8 cellular contexts compared by ENCODE assay signal in the genomic region with DNA sequence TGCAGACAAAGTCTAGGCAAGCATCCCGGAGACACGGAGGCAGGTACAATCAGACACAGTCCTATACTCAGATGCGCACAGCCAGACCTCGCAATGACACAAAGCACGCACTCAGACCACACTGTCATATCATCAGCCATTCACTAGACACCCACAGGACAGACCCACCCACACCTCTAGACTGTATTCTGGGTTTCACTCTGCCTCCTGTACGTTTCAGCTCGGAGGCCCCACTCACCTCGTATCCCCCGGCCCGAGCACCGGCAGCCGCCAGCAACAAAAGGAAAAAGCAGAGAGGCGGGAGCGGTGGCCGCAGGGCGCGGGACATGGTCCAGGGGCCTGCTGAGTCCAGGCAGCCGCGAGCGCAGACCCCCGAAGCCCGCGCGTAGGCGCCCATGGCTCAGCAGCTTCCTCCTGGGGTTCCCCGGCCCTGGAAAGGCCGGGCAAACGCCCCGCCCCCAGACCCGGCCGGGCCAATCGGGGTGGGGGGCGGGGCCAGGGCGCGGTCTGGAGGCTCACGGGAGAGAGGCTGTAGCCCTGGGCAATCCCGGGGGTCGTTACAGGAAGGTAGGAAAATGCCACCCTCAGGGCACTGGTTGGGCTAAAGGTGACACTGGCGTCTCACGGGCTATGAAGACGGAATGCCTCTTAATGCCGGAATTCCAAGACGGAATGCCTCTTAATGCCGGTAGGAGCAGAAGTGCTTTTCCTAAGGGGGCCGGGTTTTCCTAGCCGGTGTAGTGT. TPM values are rescaled to one million over a fixed set of nuclear protein-coding genes. Genes with fewer than 3 reads are reported as not detected.
DNase-seq lines count a peak whose midpoint lies in the region; ATAC-seq and TF ChIP-seq lines count a peak whose summit lies in the region.

A gene (minus strand): TSS at position 438 of the 744 bp plus-strand sequence. CDS start 41 bp downstream, at position 397.
A gene with protein sequence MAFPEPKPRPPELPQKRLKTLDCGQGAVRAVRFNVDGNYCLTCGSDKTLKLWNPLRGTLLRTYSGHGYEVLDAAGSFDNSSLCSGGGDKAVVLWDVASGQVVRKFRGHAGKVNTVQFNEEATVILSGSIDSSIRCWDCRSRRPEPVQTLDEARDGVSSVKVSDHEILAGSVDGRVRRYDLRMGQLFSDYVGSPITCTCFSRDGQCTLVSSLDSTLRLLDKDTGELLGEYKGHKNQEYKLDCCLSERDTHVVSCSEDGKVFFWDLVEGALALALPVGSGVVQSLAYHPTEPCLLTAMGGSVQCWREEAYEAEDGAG (plus strand): TSS at position 503 of the 744 bp plus-strand sequence. CDS start 2,984 bp downstream, outside the sequence.

- CTCF ChIA-PET in RWPE1 (lab: Yijun Ruan, JAX) = interaction anchor here (0.6 to 0.7 kb wide), 2 partner anchors 15 to 26 kb away, joined by 3 to 4 read pairs; no protein-coding TSS in a partner anchor

- TF ChIP-seq CTCF in RWPE1 (conservative IDR thresholded peaks at IDR 0.05; ENCODE audit: low read depth) (no peak), fibroblast of pulmonary artery (IDR thresholded peaks at IDR 0.05; ENCODE audit: low read length, missing control alignments) (no peak)

- H3K4me1 Mint-ChIP-seq in activated T-helper 17 cell treated with anti-CD3 and anti-CD28 coated beads, Interleukin-2, amount 50 U/mL, for 72 hours = no peaks in the 10 kb centered on the region
- peaks cover 33 to 40% of the 10 kb centered on the region in 2 donors for H3K4me1 Mint-ChIP-seq in natural killer cell treated with Interleukin-12 subunit alpha and Interleukin-12 subunit beta and Interleukin-15 and Interleukin-18, amount 100 ng/mL, for 72 hours (ENCODE audit: low read depth in 2 of 2)

- H3K9me3 Mint-ChIP-seq in activated T-helper 17 cell treated with anti-CD3 and anti-CD28 coated beads, Interleukin-2, amount 50 U/mL, for 72 hours = no peaks in the 10 kb centered on the region
- H3K9me3 Mint-ChIP-seq in natural killer cell treated with Interleukin-12 subunit alpha and Interleukin-12 subunit beta and Interleukin-15 and Interleukin-18, amount 100 ng/mL, for 72 hours = no peaks in the 10 kb centered on the region

- peaks cover 95% of the 10 kb centered on the region for H3K36me3 Mint-ChIP-seq in activated T-helper 17 cell treated with anti-CD3 and anti-CD28 coated beads, Interleukin-2, amount 50 U/mL, for 72 hours (ENCODE audit: low read depth)
- no peaks in the 10 kb centered on the region for H3K36me3 Mint-ChIP-seq in natural killer cell treated with Interleukin-12 subunit alpha and Interleukin-12 subunit beta and Interleukin-15 and Interleukin-18, amount 100 ng/mL, for 72 hours

- H3K27me3 Mint-ChIP-seq in activated T-helper 17 cell treated with anti-CD3 and anti-CD28 coated beads, Interleukin-2, amount 50 U/mL, for 72 hours = no peaks in the 10 kb centered on the region
- H3K27me3 Mint-ChIP-seq in natural killer cell treated with Interleukin-12 subunit alpha and Interleukin-12 subunit beta and Interleukin-15 and Interleukin-18, amount 100 ng/mL, for 72 hours = no peaks in the 10 kb centered on the region

- H3K27ac Mint-ChIP-seq in activated T-helper 17 cell treated with anti-CD3 and anti-CD28 coated beads, Interleukin-2, amount 50 U/mL, for 72 hours = peak within 1 kb of the TSS; percentile 90
- H3K27ac Mint-ChIP-seq in natural killer cell treated with Interleukin-12 subunit alpha and Interleukin-12 subunit beta and Interleukin-15 and Interleukin-18, amount 100 ng/mL, for 72 hours = peak within 1 kb of the TSS; percentile 78 to 97

- DNase-seq in AML-193 (lab: John Stamatoyannopoulos, UW) (peak; percentile 56 to 57), GM19240 (ENCODE audit: insufficient read length, low spot score) (peak; percentile 80), KBM-7 (peak; percentile 87), RWPE1 (ENCODE audit: low spot score) (peak; percentile 90), fibroblast of pulmonary artery (ENCODE audit: low read depth) (peak; percentile 48)
- peak; percentile 85 for DNase-seq in natural killer cell treated with Interleukin-12 subunit alpha and Interleukin-12 subunit beta and Interleukin-15 and Interleukin-18, amount 100 ng/mL, for 72 hours (ENCODE audit: low spot score)
- DNase-seq in stimulated activated naive CD4-positive, alpha-beta T cell treated with Interleukin-2 at 50 U/mL for 16 hours (lab: John Stamatoyannopoulos, UW) = peak; percentile 81

- H3K27ac ChIP-seq in RWPE1 = peak within 1 kb of the TSS; percentile 87

- ATAC-seq in activated T-helper 17 cell treated with anti-CD3 and anti-CD28 coated beads, Interleukin-2, amount 50 U/mL, for 72 hours (replicated peaks) = peak; percentile 82
- peak; percentile 87 to 92 for ATAC-seq in natural killer cell treated with Interleukin-12 subunit alpha and Interleukin-12 subunit beta and Interleukin-15 and Interleukin-18, amount 100 ng/mL, for 72 hours

- peak within 1 kb of the TSS; percentile 92 for H3K4me3 Mint-ChIP-seq in activated T-helper 17 cell treated with anti-CD3 and anti-CD28 coated beads, Interleukin-2, amount 50 U/mL, for 72 hours
- H3K4me3 Mint-ChIP-seq in natural killer cell treated with Interleukin-12 subunit alpha and Interleukin-12 subunit beta and Interleukin-15 and Interleukin-18, amount 100 ng/mL, for 72 hours = peak within 1 kb of the TSS; percentile 94

- POLR2A ChIA-PET in RWPE1 (lab: Yijun Ruan, JAX; ENCODE audit: low non-redundant PET) = interaction anchor here (0.6 kb wide), 1 partner anchor 17 kb away, joined by 4 read pairs; no protein-coding TSS in a partner anchor

- in situ Hi-C loops in KBM-7 (cut with MboI; ENCODE audit: low pct_unique_long_range_greater_than_20kb, low sequenced_read_pairs) = no loop called here

- H3K4me3 ChIP-seq in fibroblast of pulmonary artery (replicated peaks; ENCODE audit: low read depth, low read length) = peak within 1 kb of the TSS; percentile 86

RNA-seq across cellular contexts. Expression of the first gene that starts in this region (rescaled TPM):
- 100 to 1,000 TPM; 199 to 247 TPM for total RNA-seq in activated T-helper 17 cell treated with anti-CD3 and anti-CD28 coated beads, Interleukin-2, amount 50 U/mL, for 72 hours
- total RNA-seq in natural killer cell treated with Interleukin-12 subunit alpha and Interleukin-12 subunit beta and Interleukin-15 and Interleukin-18, amount 100 ng/mL, for 72 hours = 100 to 1,000 TPM; 135 to 199 TPM

RNA-seq across cellular contexts. Expression of the second gene that starts in this region (rescaled TPM):
- total RNA-seq in activated T-helper 17 cell treated with anti-CD3 and anti-CD28 coated beads, Interleukin-2, amount 50 U/mL, for 72 hours = 10 to 100 TPM; 17.7 to 30.4 TPM
- total RNA-seq in natural killer cell treated with Interleukin-12 subunit alpha and Interleukin-12 subunit beta and Interleukin-15 and Interleukin-18, amount 100 ng/mL, for 72 hours = 10 to 100 TPM; 18.6 to 25.1 TPM

Comparison
In these comparisons a context has a peak if more than half of its experiments do, and no peak if none do; other contexts are left out.
1. Peak in every context shown above with its lines: DNase-seq, ATAC-seq, H3K4me3 ChIP-seq and H3K27ac ChIP-seq.